ENCODE assay signal across 13 cellular contexts in the genomic region with DNA sequence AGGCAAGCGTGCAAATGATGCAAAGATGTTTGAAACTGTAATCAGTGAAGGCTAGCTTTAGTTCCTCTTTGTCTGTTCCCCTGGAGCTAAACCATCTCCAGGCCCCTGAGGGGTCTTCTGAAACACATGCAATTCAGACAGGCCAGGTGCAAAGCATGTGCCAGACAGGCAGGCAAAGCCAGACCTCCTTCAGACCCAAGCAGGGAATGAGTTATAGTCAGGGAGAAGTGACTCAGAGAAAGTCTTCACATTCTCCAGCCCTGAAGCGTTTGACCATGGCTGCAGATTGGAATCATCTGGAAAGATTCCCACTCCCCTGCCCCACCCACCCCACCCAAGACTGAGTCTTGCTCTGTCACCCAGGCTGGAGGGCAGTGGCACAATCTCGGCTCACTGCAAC.
"Had no signal": no experiment of that assay in that cellular context is flagged by ENCODE, and none has a peak within 500 bp of the region (broad histone marks: within the 10 kb centered on the region; RNA-seq: fewer than 3 reads in every experiment).

No MANE protein-coding gene starts in this region.

- H3K9ac ChIP-seq: neural progenitor cell had no signal

- H3K4me1 ChIP-seq: neural progenitor cell, uterus had no signal

- H3K4me3 ChIP-seq: cardiac muscle cell, neural progenitor cell, ovary, skin epidermis, uterus had no signal

- H3K36me3 ChIP-seq: cardiac muscle cell, neural progenitor cell, ovary, uterus had no signal

- H3K27ac ChIP-seq: cardiac muscle cell, neural progenitor cell, ovary, skin epidermis, uterus had no signal

- H2AFZ ChIP-seq: neural progenitor cell had no signal

- H3K4me2 ChIP-seq: neural progenitor cell had no signal

- ATAC-seq: activated CD8-positive, alpha-beta memory T cell treated with anti-CD3 and anti-CD28 coated beads, Interleukin-2, amount 10 ng/mL, durations not matched to agents 7 days and 5 days had no signal

- DNase-seq: activated CD4-positive, alpha-beta T cell treated with anti-CD3 and anti-CD28 coated beads, Interleukin-2, amount 50 U/mL, for 48 hours; activated CD4-positive, CD25-positive, alpha-beta regulatory T cell treated with anti-CD3 and anti-CD28 coated beads, Interleukin-2, amount 50 U/mL, for 72 hours; activated CD8-positive, alpha-beta memory T cell treated with anti-CD3 and anti-CD28 coated beads, Interleukin-2, amount 10 ng/mL, durations not matched to agents 7 days and 5 days; activated gamma-delta T cell; activated T-cell treated with anti-CD3 and anti-CD28 coated beads, Interleukin-2, amount 50 U/mL, for 48 hours; anterior cingulate cortex; effector CD4-positive, alpha-beta T cell; hypothalamus; ovary; uterus had no signal

- H3K27me3 ChIP-seq: cardiac muscle cell, neural progenitor cell, ovary, uterus had no signal

- H3K9me3 ChIP-seq: ovary, uterus had no signal
